In genomic region chr3:49007771-49008528, GRCh38 we compare ENCODE assay signal across 8 cellular contexts. TPM values are rescaled to one million over a fixed set of nuclear protein-coding genes. Genes with fewer than 3 reads are reported as not detected.
DNase-seq lines count a peak whose midpoint lies in the region; ATAC-seq and TF ChIP-seq lines count a peak whose summit lies in the region.

No MANE protein-coding gene starts in this region.

- no peak for TF ChIP-seq POLR2A in gastroesophageal sphincter (IDR thresholded peaks at IDR 0.05)

- ATAC-seq in GM21515 (IDR thresholded peaks at IDR 0.05; ENCODE audit: unreplicated experiment) (peak; percentile 44), gastroesophageal sphincter (peak; percentile 80)

- no peak for TF ChIP-seq EP300 in gastroesophageal sphincter (IDR thresholded peaks at IDR 0.05)

- H3K36me3 Mint-ChIP-seq in activated naive CD4-positive, alpha-beta T cell treated with anti-CD3 and anti-CD28 coated beads for 36 hours (ENCODE audit: low read depth), result peaks cover 13% of the 10 kb centered on the region

- H3K9me3 ChIP-seq in gastroesophageal sphincter, result no peaks in the 10 kb centered on the region

- H3K27me3 Mint-ChIP-seq in activated naive CD4-positive, alpha-beta T cell treated with anti-CD3 and anti-CD28 coated beads for 36 hours (ENCODE audit: low read depth), result no peaks in the 10 kb centered on the region

- TF ChIP-seq CTCF in gastroesophageal sphincter (IDR thresholded peaks at IDR 0.05), result peak in 1 of 4 experiments; percentile 12

- CTCF ChIA-PET in activated naive CD4-positive, alpha-beta T cell treated with anti-CD3 and anti-CD28 coated beads for 36 hours (lab: Charles Lee), result interaction anchor here (0.5 to 9.2 kb wide), 9 partner anchors 11 to 794 kb away, joined by 3 to 84 read pairs (median 9); partner anchors contain the start of genes DALRD3, NDUFAF3 and P4HTM

- DNase-seq in D341Med (ENCODE audit: low spot score) (peak; percentile 92), HuH-7 (ENCODE audit: low spot score) (peak; percentile 76), SK-MEL-5 (ENCODE audit: low read depth, low spot score) (peak; percentile 81), nucleus accumbens (lab: John Stamatoyannopoulos, UW) (peak in 54 of 56 donors; percentile 22 to 92 (median 74))
- DNase-seq in activated naive CD4-positive, alpha-beta T cell treated with anti-CD3 and anti-CD28 coated beads for 36 hours, result peak; percentile 90

- H3K4me1 ChIP-seq in gastroesophageal sphincter, result peaks cover 0 to 66% (median 9%) of the 10 kb centered on the region in 3 donors

- H3K27me3 ChIP-seq in gastroesophageal sphincter, result no peaks in the 10 kb centered on the region

- H3K4me3 Mint-ChIP-seq in activated naive CD4-positive, alpha-beta T cell treated with anti-CD3 and anti-CD28 coated beads for 36 hours, result peak overlapping the region; percentile 99

- peaks cover 0 to 36% of the 10 kb centered on the region in 2 donors for H3K36me3 ChIP-seq in gastroesophageal sphincter

- peak overlapping the region; percentile 56 to 90 for H3K4me3 ChIP-seq in gastroesophageal sphincter

- H3K4me1 Mint-ChIP-seq in activated naive CD4-positive, alpha-beta T cell treated with anti-CD3 and anti-CD28 coated beads for 36 hours (ENCODE audit: low read depth), result peaks cover 19% of the 10 kb centered on the region

- peak overlapping the region; percentile 84 to 98 (median 91) for H3K27ac ChIP-seq in gastroesophageal sphincter
- H3K27ac ChIP-seq in temporal lobe (ENCODE audit: low read depth, low read length), result peak overlapping the region; percentile 93

- intact Hi-C loops in activated naive CD4-positive, alpha-beta T cell treated with anti-CD3 and anti-CD28 coated beads for 36 hours (cut with micrococcal nuclease), result loop anchor here (1.0 to 5.0 kb wide), 8 partner anchors 13 to 462 kb away; partner anchors contain the start of genes DAG1, IP6K2, PFKFB4 and QRICH1

- H3K27ac Mint-ChIP-seq in activated naive CD4-positive, alpha-beta T cell treated with anti-CD3 and anti-CD28 coated beads for 36 hours, result peak overlapping the region; percentile 99

- WGBS in gastroesophageal sphincter (ENCODE audit: low coverage in 1 of 2), 2 donors, result 0 to 8% methylated on average over 2 to 5 of the region's 41 CpGs

- no peaks in the 10 kb centered on the region for H3K9me3 Mint-ChIP-seq in activated naive CD4-positive, alpha-beta T cell treated with anti-CD3 and anti-CD28 coated beads for 36 hours

- in situ Hi-C loops in SK-MEL-5 (cut with HindIII; ENCODE audit: low pct_unique_long_range_greater_than_20kb, low sequenced_read_pairs), result no loop called here

RNA-seq across cellular contexts. Expression of gene WDR6, which starts 0.8 kb away (rescaled TPM):
- 25.7 and 27.3 TPM in 2 replicates for total RNA-seq in SK-MEL-5 (2014; rRNA removed; shearing (Covaris generic))
- 48.3 and 53.6 TPM in 2 replicates for polyA plus RNA-seq in SK-MEL-5 (2015; cell fraction: cytosol; rRNA removed)
- polyA plus RNA-seq in SK-MEL-5 (2015; cell fraction: nucleus; rRNA removed), result 221 and 249 TPM in 2 replicates
- total RNA-seq in activated naive CD4-positive, alpha-beta T cell treated with anti-CD3 and anti-CD28 coated beads for 36 hours, result 100 to 1,000 TPM; 119 to 120 TPM
- total RNA-seq in gastroesophageal sphincter (100 to 1,000 TPM in 2 of 4 donors, 10 to 100 TPM in 2; 61.5 to 110 (median 99.0) TPM), temporal lobe (87.8 TPM)

RNA-seq across cellular contexts. Expression of gene DALRD3, which starts 10.4 kb away (rescaled TPM):
- total RNA-seq in SK-MEL-5 (2014; rRNA removed; shearing (Covaris generic)), result 35.6 and 41.5 TPM in 2 replicates
- 34.8 and 38.1 TPM in 2 replicates for polyA plus RNA-seq in SK-MEL-5 (2015; cell fraction: cytosol; rRNA removed)
- polyA plus RNA-seq in SK-MEL-5 (2015; cell fraction: nucleus; rRNA removed), result 181 and 230 TPM in 2 replicates
- total RNA-seq in activated naive CD4-positive, alpha-beta T cell treated with anti-CD3 and anti-CD28 coated beads for 36 hours, result 10 to 100 TPM; 19.5 to 19.7 TPM
- total RNA-seq in gastroesophageal sphincter (10 to 100 TPM; 11.8 to 29.0 (median 24.6) TPM), temporal lobe (38.1 TPM)

RNA-seq across cellular contexts. Expression of gene NDUFAF3, which starts 14.0 kb away (rescaled TPM):
- 174 and 216 TPM in 2 replicates for total RNA-seq in SK-MEL-5 (2014; rRNA removed; shearing (Covaris generic))
- polyA plus RNA-seq in SK-MEL-5 (2015; cell fraction: cytosol; rRNA removed), result 182 and 216 TPM in 2 replicates
- 43.1 and 44.7 TPM in 2 replicates for polyA plus RNA-seq in SK-MEL-5 (2015; cell fraction: nucleus; rRNA removed)
- 100 to 1,000 TPM; 113 to 115 TPM for total RNA-seq in activated naive CD4-positive, alpha-beta T cell treated with anti-CD3 and anti-CD28 coated beads for 36 hours
- total RNA-seq in gastroesophageal sphincter (100 to 1,000 TPM in 3 of 4 donors, 10 to 100 TPM in 1; 79.4 to 131 (median 105) TPM), temporal lobe (24.1 TPM)

RNA-seq across cellular contexts. Expression of gene P4HTM, which starts 17.9 kb away (rescaled TPM):
- not detected in 2 replicates for total RNA-seq in SK-MEL-5 (2014; rRNA removed; shearing (Covaris generic))
- not detected in 2 replicates for polyA plus RNA-seq in SK-MEL-5 (2015; cell fraction: cytosol; rRNA removed)
- polyA plus RNA-seq in SK-MEL-5 (2015; cell fraction: nucleus; rRNA removed), result not detected in 2 replicates
- total RNA-seq in activated naive CD4-positive, alpha-beta T cell treated with anti-CD3 and anti-CD28 coated beads for 36 hours, result 10 to 100 TPM; 20.2 to 21.7 TPM
- 10 to 100 TPM; 29.1 to 38.9 (median 35.2) TPM for total RNA-seq in gastroesophageal sphincter
- total RNA-seq in temporal lobe, result 47.5 TPM

RNA-seq across cellular contexts. Expression of gene IMPDH2, which starts 21.2 kb away (rescaled TPM):
- 463 and 511 TPM in 2 replicates for total RNA-seq in SK-MEL-5 (2014; rRNA removed; shearing (Covaris generic))
- polyA plus RNA-seq in SK-MEL-5 (2015; cell fraction: cytosol; rRNA removed), result 296 and 351 TPM in 2 replicates
- 568 and 599 TPM in 2 replicates for polyA plus RNA-seq in SK-MEL-5 (2015; cell fraction: nucleus; rRNA removed)
- total RNA-seq in activated naive CD4-positive, alpha-beta T cell treated with anti-CD3 and anti-CD28 coated beads for 36 hours, result 100 to 1,000 TPM; 565 to 593 TPM
- total RNA-seq in gastroesophageal sphincter (100 to 1,000 TPM in 3 of 4 donors, 10 to 100 TPM in 1; 89.8 to 179 (median 118) TPM), temporal lobe (98.1 TPM)

Comparison
In these comparisons a context has a peak if more than half of its experiments do, and no peak if none do; other contexts are left out.
1. Peak in every context shown above with its lines: DNase-seq, ATAC-seq, H3K4me3 ChIP-seq and H3K27ac ChIP-seq.